ENCODE assay signal across 10 cellular contexts in the genomic region with DNA sequence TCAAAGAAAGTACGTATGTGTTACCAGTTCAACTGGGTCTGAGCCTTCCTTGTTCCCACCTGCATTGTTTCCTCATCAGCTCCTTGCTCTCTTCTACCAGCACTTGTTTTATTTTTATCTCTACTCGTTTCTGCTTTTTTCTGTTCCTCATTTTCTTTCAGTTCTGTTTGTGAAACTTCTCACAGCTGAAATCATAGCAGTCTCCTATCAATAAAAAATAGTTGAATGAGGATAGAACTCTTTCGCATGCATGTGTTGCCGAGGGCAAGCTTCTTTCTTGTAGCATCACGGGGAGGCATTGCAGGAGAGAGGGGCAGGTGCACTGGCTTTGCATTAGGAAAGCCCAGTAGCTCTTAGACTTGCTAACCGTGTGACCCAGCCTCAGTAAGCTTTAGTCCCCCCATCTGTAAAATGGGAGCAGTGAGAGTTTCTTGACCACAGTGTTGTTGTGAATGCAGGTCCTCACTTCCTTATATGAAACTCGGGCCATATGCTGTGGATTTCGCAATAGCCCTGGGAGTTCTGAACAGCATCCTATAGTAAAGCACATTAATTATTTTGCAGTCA. TPM values are rescaled to one million over a fixed set of nuclear protein-coding genes. Genes with fewer than 3 reads are reported as not detected.
DNase-seq lines count a peak whose midpoint lies in the region; ATAC-seq, FAIRE-seq and TF ChIP-seq lines count a peak whose summit lies in the region.
"Had no signal": no experiment of that assay in that cellular context is flagged by ENCODE, and none has a peak within 500 bp of the region (broad histone marks: within the 10 kb centered on the region; RNA-seq: fewer than 3 reads in every experiment).

No MANE protein-coding gene starts in this region.

- peak; percentile 32 for FAIRE-seq in pancreas (lab: Jason Lieb, UNC)

- H3K4me1 ChIP-seq in Karpas-422 (ENCODE audit: low read length) = peaks cover 64% of the 10 kb centered on the region
- H3K4me1 ChIP-seq in pancreas = no peaks in the 10 kb centered on the region
- H3K4me1 ChIP-seq in BE2C = no peaks in the 10 kb centered on the region

- H3K27ac ChIP-seq in Karpas-422 (ENCODE audit: low read length) (peak overlapping the region; percentile 88), pancreas (no peak overlapping the region)

- no peaks in the 10 kb centered on the region for H3K9me2 ChIP-seq in Karpas-422 (replicated peaks; ENCODE audit: insufficient read depth, low read length)

- DNase-seq in Karpas-422 = peak; percentile 83
- no peak for DNase-seq in pancreas
- DNase-seq in SHP77 treated with DMSO at 0.1 percent for 48 hours (lab: John Stamatoyannopoulos, UW) = no peak
- DNase-seq in BE2C = no peak
- no peak for DNase-seq in NCI-H526 treated with DMSO at 0.1 percent for 48 hours (lab: John Stamatoyannopoulos, UW)
- DNase-seq: activated CD4-positive, alpha-beta T cell treated with anti-CD3 and anti-CD28 coated beads for 36 hours; glutamatergic neuron; NCI-H2107 had no signal

- peaks cover 54% of the 10 kb centered on the region for H3K36me3 ChIP-seq in Karpas-422 (ENCODE audit: insufficient read depth, low read length)
- H3K36me3 ChIP-seq in pancreas = peaks cover 0 to 62% (median 24%) of the 10 kb centered on the region in 3 donors
- no peaks in the 10 kb centered on the region for H3K36me3 ChIP-seq in BE2C

- no peaks in the 10 kb centered on the region for H3K27me3 ChIP-seq in Karpas-422 (ENCODE audit: low read length)
- H3K27me3 ChIP-seq in pancreas = no peaks in the 10 kb centered on the region
- no peaks in the 10 kb centered on the region for H3K27me3 ChIP-seq in BE2C

- no peak for TF ChIP-seq CTCF in pancreas (IDR thresholded peaks at IDR 0.05)
- no peak for TF ChIP-seq CTCF in BE2C (IDR thresholded peaks at IDR 0.05; ENCODE audit: low read depth, low read length)

- peak overlapping the region; percentile 61 for H3K4me2 ChIP-seq in Karpas-422 (ENCODE audit: low read depth, low read length, poor library complexity, severe bottlenecking)

- no peaks in the 10 kb centered on the region for H3K9me3 ChIP-seq in Karpas-422 (ENCODE audit: low read length)
- H3K9me3 ChIP-seq in pancreas = no peaks in the 10 kb centered on the region
- H3K9me3 ChIP-seq in BE2C = no peaks in the 10 kb centered on the region

- H3K79me2 ChIP-seq in Karpas-422 (ENCODE audit: low read length) = no peaks in the 10 kb centered on the region

- H4K20me1 ChIP-seq in Karpas-422 (ENCODE audit: insufficient read depth, low read depth, low read length) = no peaks in the 10 kb centered on the region

- intact Hi-C loops in pancreas (cut with DNase I) = no loop called here

- peak overlapping the region; percentile 36 for H3K4me3 ChIP-seq in Karpas-422 (ENCODE audit: low read length)
- H3K4me3 ChIP-seq in pancreas = no peak overlapping the region
- no peak overlapping the region for H3K4me3 ChIP-seq in BE2C (ENCODE audit: low read depth, low read length)

- H3K9ac ChIP-seq in Karpas-422 (ENCODE audit: low read length) = peak overlapping the region; percentile 22

- ATAC-seq in GM19025 (IDR thresholded peaks at IDR 0.05; ENCODE audit: low read depth, unreplicated experiment) (peak; percentile 62), HG02759 (IDR thresholded peaks at IDR 0.05; ENCODE audit: unreplicated experiment) (peak; percentile 73), pancreas (peak in 1 of 4 donors; percentile 25)
- ATAC-seq: activated CD4-positive, alpha-beta T cell treated with anti-CD3 and anti-CD28 coated beads for 36 hours had no signal

- WGBS in pancreas, 2 donors = 76 to 90% methylated on average over 8 of the region's 8 CpGs

- H2AFZ ChIP-seq in Karpas-422 (ENCODE audit: low read length) = no peak overlapping the region

RNA-seq across cellular contexts. Expression of a gene that starts 24.7 kb away (rescaled TPM):
- 68.4 and 76.3 TPM in 2 replicates for total RNA-seq in Karpas-422 (2014; rRNA removed; shearing (Covaris generic); ENCODE audit: low replicate concordance)
- total RNA-seq in pancreas = 10 to 100 TPM; 13.1 to 32.9 (median 17.6) TPM
- 10 to 100 TPM; 54.5 to 91.0 TPM for polyA plus RNA-seq in pancreas
- polyA plus RNA-seq in BE2C (2012; ENCODE audit: insufficient read depth, insufficient read length, low read depth) = 12.4 TPM

RNA-seq across cellular contexts. Expression of a gene that starts 24.8 kb away (rescaled TPM):
- 29.5 and 60.5 TPM in 2 replicates for total RNA-seq in Karpas-422 (2014; rRNA removed; shearing (Covaris generic); ENCODE audit: low replicate concordance)
- total RNA-seq in pancreas = 10 to 100 TPM in 2 of 6 donors, 1 to 10 TPM in 4; 6.8 to 13.2 (median 9.4) TPM
- polyA plus RNA-seq in pancreas = 1 to 10 TPM; 4.4 to 6.9 TPM
- 10.1 TPM for polyA plus RNA-seq in BE2C (2012; ENCODE audit: insufficient read depth, insufficient read length, low read depth)

RNA-seq across cellular contexts. Expression of a gene that starts 57.7 kb away (rescaled TPM):
- total RNA-seq in Karpas-422 (2014; rRNA removed; shearing (Covaris generic); ENCODE audit: low replicate concordance) = not detected in 2 replicates
- total RNA-seq in pancreas = 1 to 10 TPM in 4 of 6 donors, under 1 TPM in 2; 0.47 to 3.0 (median 1.7) TPM
- 1 to 10 TPM in 1 of 2 donors, under 1 TPM in 1; 0.57 to 1.8 TPM for polyA plus RNA-seq in pancreas
- 35.0 TPM for polyA plus RNA-seq in BE2C (2012; ENCODE audit: insufficient read depth, insufficient read length, low read depth)
